Comparison of ENCODE assay signal across 17 cellular contexts in the genomic region with DNA sequence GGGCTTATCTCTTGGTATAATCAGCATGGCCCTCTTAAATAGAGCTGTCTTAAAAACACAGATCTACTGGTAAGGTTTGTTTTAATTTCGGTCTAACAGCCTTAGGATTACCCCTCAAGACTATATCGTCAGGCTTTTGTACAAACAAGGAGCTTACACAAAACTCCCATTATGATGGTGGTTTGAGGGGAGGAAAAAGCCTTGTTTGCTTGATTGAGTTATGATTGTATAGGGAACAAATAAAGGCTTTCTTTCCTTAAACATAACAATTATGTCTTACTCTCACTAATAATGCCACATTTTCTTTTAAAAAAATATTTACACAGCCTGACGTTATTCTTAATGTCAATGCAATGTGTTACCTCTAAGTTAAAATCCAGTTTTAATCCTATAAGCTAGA.
DNase-seq lines count a peak whose midpoint lies in the region; ATAC-seq lines count a peak whose summit lies in the region.
"Had no signal": no experiment of that assay in that cellular context is flagged by ENCODE, and none has a peak within 500 bp of the region (broad histone marks: within the 10 kb centered on the region; RNA-seq: fewer than 3 reads in every experiment).

No MANE protein-coding gene starts in this region.

- no peaks in the 10 kb centered on the region for H3K27me3 ChIP-seq in SJCRH30
- H3K27me3 ChIP-seq: Peyer's patch had no signal

- no peaks in the 10 kb centered on the region for H3K36me3 ChIP-seq in SJCRH30
- H3K36me3 ChIP-seq: Peyer's patch had no signal

- H3K4me1 ChIP-seq in SJCRH30: peaks cover 9% of the 10 kb centered on the region

- peak; percentile 20 for ATAC-seq in left colon

- H3K27ac ChIP-seq in SJCRH30: peak overlapping the region; percentile 11; the same call in 1 of the 2 replicates
- H3K27ac ChIP-seq: C4-2B, Peyer's patch had no signal

- DNase-seq in NCI-H748 (lab: John Stamatoyannopoulos, UW; ENCODE audit: unreplicated experiment): peak; percentile 42
- DNase-seq in NCI-H748 treated with DMSO at 0.1 percent for 48 hours (lab: John Stamatoyannopoulos, UW): no peak
- peak in 1 of 2 experiments; percentile 60 for DNase-seq in SJCRH30
- no peak for DNase-seq in left colon
- DNase-seq in stimulated activated CD4-positive, alpha-beta T cell treated with anti-CD3 and anti-CD28 coated beads, Interleukin-2, amount 100 ng/mL, for 24 hours: no peak
- no peak for DNase-seq in 8988T
- no peak for DNase-seq in EL
- DNase-seq: CD8-positive, alpha-beta memory T cell; DMS53; GF-D8; Kasumi-1; NCI-H2171 treated with DMSO at 0.1 percent for 48 hours; NCI-H446; NCI-H526 treated with DMSO at 0.1 percent for 48 hours; Peyer's patch; T-helper 1 cell had no signal

- intact Hi-C loops in left colon (cut with DNase I, micrococcal nuclease): no loop called here

- H3K4me3 ChIP-seq in SJCRH30: no peak overlapping the region; the same call in 1 of the 2 replicates
- H3K4me3 ChIP-seq: Peyer's patch had no signal

- H3K9me3 ChIP-seq in SJCRH30 (replicated peaks): no peaks in the 10 kb centered on the region
- H3K9me3 ChIP-seq: Peyer's patch had no signal
